In genomic region chr4:7924570-7924969, GRCh38 we compare ENCODE assay signal across 1 cellular context.
TF ChIP-seq lines count a peak whose summit lies in the region.

No MANE protein-coding gene starts in this region.

TF ChIP-seq in HepG2, 621 proteins besides CTCF, POLR2A, EP300 and RAD21:
- TF ChIP-seq ZNF503 (CRISPR knock-in tag; IDR thresholded peaks at IDR 0.05), result 0 out of 2 replicates have a peak, but pooled peaks have one; percentile 21
- peak; percentile 100 for TF ChIP-seq ZNF792 (CRISPR knock-in tag; IDR thresholded peaks at IDR 0.05)
- TF ChIP-seq ZNF550 (CRISPR knock-in tag; IDR thresholded peaks at IDR 0.05; ENCODE audit: borderline replicate concordance), result no peak
